ENCODE assay signal across 13 cellular contexts in the genomic region with DNA sequence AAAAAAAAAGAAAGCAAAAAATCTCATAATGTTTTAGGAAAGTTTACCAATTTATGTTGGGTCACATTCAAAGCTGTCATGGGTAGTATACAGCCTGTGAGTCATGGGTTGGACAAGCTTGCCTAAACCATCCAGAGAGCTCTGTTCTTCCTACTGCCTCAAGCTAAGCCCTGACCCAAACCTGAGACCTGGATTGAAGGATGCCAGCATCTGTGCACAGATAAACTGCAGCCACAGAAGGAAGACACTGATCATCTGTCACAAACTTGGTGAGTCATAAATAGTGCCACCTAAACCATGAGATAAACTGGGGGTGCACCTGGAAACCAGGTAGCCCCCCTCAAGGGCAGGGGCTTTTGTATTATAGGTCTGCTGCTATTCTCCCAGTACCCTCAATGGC. TPM values are rescaled to one million over a fixed set of nuclear protein-coding genes. Genes with fewer than 3 reads are reported as not detected.
DNase-seq lines count a peak whose midpoint lies in the region; ATAC-seq and TF ChIP-seq lines count a peak whose summit lies in the region.
"Had no signal": no experiment of that assay in that cellular context is flagged by ENCODE, and none has a peak within 500 bp of the region (broad histone marks: within the 10 kb centered on the region; RNA-seq: fewer than 3 reads in every experiment).

No MANE protein-coding gene starts in this region.

- H3K27me3 ChIP-seq in left lung (no peaks in the 10 kb centered on the region), smooth muscle cell (ENCODE audit: low read depth) (no peaks in the 10 kb centered on the region)
- H3K27me3 ChIP-seq: SJCRH30, vagina had no signal

- no peaks in the 10 kb centered on the region for H4K20me1 ChIP-seq in smooth muscle cell (ENCODE audit: low read depth)

- H3K9ac ChIP-seq in smooth muscle cell (ENCODE audit: low read depth), result no peak overlapping the region

- H3K4me1 Mint-ChIP-seq in CD14-positive monocyte (peaks cover 51% of the 10 kb centered on the region), HFFc6 (ENCODE audit: low read depth) (peaks cover 40% of the 10 kb centered on the region), chondrocyte (ENCODE audit: low read depth) (peaks cover 29% of the 10 kb centered on the region)
- H3K4me1 Mint-ChIP-seq in activated T-helper 1 cell treated with anti-CD3 and anti-CD28 coated beads, Interleukin-12 subunit alpha, Interleukin-12 subunit beta, Interleukin-2, Interleukin-4 antibody, amounts not matched to agents 30 ng/mL and 10 ng/mL and 1 ng/mL, durations not matched to agents 14 hours and 24 hours and 36 hours (ENCODE audit: low read depth), result peaks cover 88% of the 10 kb centered on the region

- H3K27ac ChIP-seq in left lung, result no peak overlapping the region
- H3K27ac ChIP-seq in smooth muscle cell (ENCODE audit: low read depth), result no peak overlapping the region
- H3K27ac ChIP-seq: SJCRH30 had no signal

- H3K79me2 ChIP-seq in smooth muscle cell (ENCODE audit: low read depth), result no peaks in the 10 kb centered on the region

- H3F3A ChIP-seq in smooth muscle cell (ENCODE audit: low read depth), result peaks cover 3% of the 10 kb centered on the region

- H3K27me3 Mint-ChIP-seq in CD14-positive monocyte (ENCODE audit: low read depth in 3 of 3) (peaks cover 11 to 16% (median 14%) of the 10 kb centered on the region in 3 donors), HFFc6 (ENCODE audit: insufficient read depth) (no peaks in the 10 kb centered on the region), chondrocyte (ENCODE audit: low read depth) (no peaks in the 10 kb centered on the region)
- H3K27me3 Mint-ChIP-seq in activated T-helper 1 cell treated with anti-CD3 and anti-CD28 coated beads, Interleukin-12 subunit alpha, Interleukin-12 subunit beta, Interleukin-2, Interleukin-4 antibody, amounts not matched to agents 30 ng/mL and 10 ng/mL and 1 ng/mL, durations not matched to agents 14 hours and 24 hours and 36 hours (ENCODE audit: insufficient read depth), result no peaks in the 10 kb centered on the region
- H3K27me3 Mint-ChIP-seq: naive B cell had no signal

- intact Hi-C loops in CD14-positive monocyte (cut with micrococcal nuclease) (loop anchor here in 1 of 2 donors (5.0 kb wide), 1 partner anchor 37 kb away; no protein-coding TSS in a partner anchor), left lung (cut with DNase I) (no loop called here)
- intact Hi-C loops in activated T-helper 1 cell treated with anti-CD3 and anti-CD28 coated beads, Interleukin-12 subunit alpha, Interleukin-12 subunit beta, Interleukin-2, Interleukin-4 antibody, amounts not matched to agents 30 ng/mL and 10 ng/mL and 1 ng/mL, durations not matched to agents 14 hours and 24 hours and 36 hours (cut with micrococcal nuclease), result loop anchor here (5.0 to 10.0 kb wide), 4 partner anchors 190 to 817 kb away; a partner anchor contains a TSS

- TF ChIP-seq CTCF in CD14-positive monocyte (IDR thresholded peaks at IDR 0.05) (no peak), HFFc6 (IDR thresholded peaks at IDR 0.05) (no peak), left lung (IDR thresholded peaks at IDR 0.05) (no peak), chondrocyte (IDR thresholded peaks at IDR 0.05) (no peak), smooth muscle cell (IDR thresholded peaks at IDR 0.05; ENCODE audit: borderline replicate concordance, insufficient read depth, poor library complexity, severe bottlenecking) (no peak)

- peak; percentile 31 for ATAC-seq in left lung

- no peak overlapping the region for H2AFZ ChIP-seq in smooth muscle cell (ENCODE audit: low read depth)

- H3K4me1 ChIP-seq in left lung (peaks cover 0 to 32% of the 10 kb centered on the region in 2 donors), smooth muscle cell (ENCODE audit: low read depth) (peaks cover 4% of the 10 kb centered on the region)

- H3K4me3 Mint-ChIP-seq in CD14-positive monocyte, result no peak overlapping the region
- H3K4me3 Mint-ChIP-seq in HFFc6, result no peak overlapping the region
- peak overlapping the region; percentile 71 for H3K4me3 Mint-ChIP-seq in activated T-helper 1 cell treated with anti-CD3 and anti-CD28 coated beads, Interleukin-12 subunit alpha, Interleukin-12 subunit beta, Interleukin-2, Interleukin-4 antibody, amounts not matched to agents 30 ng/mL and 10 ng/mL and 1 ng/mL, durations not matched to agents 14 hours and 24 hours and 36 hours
- no peak overlapping the region for H3K4me3 Mint-ChIP-seq in chondrocyte (ENCODE audit: unreplicated experiment)

- H3K4me3 ChIP-seq in left lung, result no peak overlapping the region
- H3K4me3 ChIP-seq in smooth muscle cell, result no peak overlapping the region
- H3K4me3 ChIP-seq: SJCRH30, vagina had no signal

- H3K4me2 ChIP-seq in smooth muscle cell, result no peak overlapping the region

- no peaks in the 10 kb centered on the region for H3K9me3 ChIP-seq in left lung
- H3K9me3 ChIP-seq in smooth muscle cell (replicated peaks; ENCODE audit: low read depth), result no peaks in the 10 kb centered on the region
- H3K9me3 ChIP-seq: vagina had no signal

- H3K9me3 Mint-ChIP-seq in CD14-positive monocyte (peaks cover 1 to 6% (median 2%) of the 10 kb centered on the region in 7 donors), HFFc6 (no peaks in the 10 kb centered on the region), chondrocyte (ENCODE audit: low read depth) (no peaks in the 10 kb centered on the region)
- H3K9me3 Mint-ChIP-seq in activated T-helper 1 cell treated with anti-CD3 and anti-CD28 coated beads, Interleukin-12 subunit alpha, Interleukin-12 subunit beta, Interleukin-2, Interleukin-4 antibody, amounts not matched to agents 30 ng/mL and 10 ng/mL and 1 ng/mL, durations not matched to agents 14 hours and 24 hours and 36 hours, result no peaks in the 10 kb centered on the region

- H3K36me3 Mint-ChIP-seq in CD14-positive monocyte (peaks cover 0 to 10% of the 10 kb centered on the region in 2 donors), HFFc6 (ENCODE audit: low read depth) (no peaks in the 10 kb centered on the region), chondrocyte (ENCODE audit: low read depth) (peaks cover 2% of the 10 kb centered on the region)
- peaks cover 36% of the 10 kb centered on the region for H3K36me3 Mint-ChIP-seq in activated T-helper 1 cell treated with anti-CD3 and anti-CD28 coated beads, Interleukin-12 subunit alpha, Interleukin-12 subunit beta, Interleukin-2, Interleukin-4 antibody, amounts not matched to agents 30 ng/mL and 10 ng/mL and 1 ng/mL, durations not matched to agents 14 hours and 24 hours and 36 hours (ENCODE audit: low read depth)
- H3K36me3 Mint-ChIP-seq: naive B cell had no signal

- peak overlapping the region in 5 of 7 donors; percentile 8 to 73 (median 63) for H3K27ac Mint-ChIP-seq in CD14-positive monocyte
- H3K27ac Mint-ChIP-seq in HFFc6, result peak overlapping the region; percentile 97
- H3K27ac Mint-ChIP-seq in activated T-helper 1 cell treated with anti-CD3 and anti-CD28 coated beads, Interleukin-12 subunit alpha, Interleukin-12 subunit beta, Interleukin-2, Interleukin-4 antibody, amounts not matched to agents 30 ng/mL and 10 ng/mL and 1 ng/mL, durations not matched to agents 14 hours and 24 hours and 36 hours, result peak overlapping the region; percentile 100
- no peak overlapping the region for H3K27ac Mint-ChIP-seq in chondrocyte (ENCODE audit: unreplicated experiment)

- DNase-seq in CD14-positive monocyte (ENCODE audit: low spot score) (no peak), HFFc6 (peak; percentile 51), left lung (no peak), amygdala (lab: John Stamatoyannopoulos, UW) (no peak), chondrocyte (ENCODE audit: low spot score) (no peak), smooth muscle cell (lab: John Stamatoyannopoulos, UW; ENCODE audit: unreplicated experiment) (no peak), NCI-H446 treated with DMSO at 0.1 percent for 48 hours (lab: John Stamatoyannopoulos, UW) (no peak)
- no peak for DNase-seq in activated T-helper 1 cell treated with anti-CD3 and anti-CD28 coated beads, Interleukin-12 subunit alpha, Interleukin-12 subunit beta, Interleukin-2, Interleukin-4 antibody, amounts not matched to agents 30 ng/mL and 10 ng/mL and 1 ng/mL, durations not matched to agents 14 hours and 24 hours and 36 hours (ENCODE audit: low spot score)
- DNase-seq: activated CD4-positive, alpha-beta T cell treated with anti-CD3 and anti-CD28 coated beads for 4 hours; Kasumi-1; naive B cell; SJCRH30 had no signal

- H3K36me3 ChIP-seq in left lung (no peaks in the 10 kb centered on the region), smooth muscle cell (ENCODE audit: low read depth) (no peaks in the 10 kb centered on the region)
- H3K36me3 ChIP-seq: SJCRH30, vagina had no signal

RNA-seq across cellular contexts. Expression of a gene that starts 31.0 kb away (rescaled TPM):
- polyA plus RNA-seq in CD14-positive monocyte (not detected), smooth muscle cell (not detected in 2 replicates)
- under 1 TPM in 1 of 6 experiments, not detected in 5; 0.21 TPM for total RNA-seq in HFFc6 (2021; fragmentation: NEBNext Ultra II Directional; extraction: Animal tissue kit (Norgen Biotek cat#: 25700))
- total RNA-seq in activated T-helper 1 cell treated with anti-CD3 and anti-CD28 coated beads, Interleukin-12 subunit alpha, Interleukin-12 subunit beta, Interleukin-2, Interleukin-4 antibody, amounts not matched to agents 30 ng/mL and 10 ng/mL and 1 ng/mL, durations not matched to agents 14 hours and 24 hours and 36 hours, result 1,648 and 1,678 TPM in 2 replicates
- total RNA-seq in left lung (1 to 10 TPM; 4.6 to 5.1 TPM), chondrocyte (not detected in 3 replicates), smooth muscle cell (not detected in 2 replicates)
- total RNA-seq: SJCRH30, vagina had no signal

RNA-seq across cellular contexts. Expression of a gene that starts 44.1 kb away (rescaled TPM):
- not detected for polyA plus RNA-seq in CD14-positive monocyte
- not detected for total RNA-seq in HFFc6 (2021; fragmentation: NEBNext Ultra II Directional; extraction: Animal tissue kit (Norgen Biotek cat#: 25700))
- 94.6 and 98.5 TPM in 2 replicates for total RNA-seq in activated T-helper 1 cell treated with anti-CD3 and anti-CD28 coated beads, Interleukin-12 subunit alpha, Interleukin-12 subunit beta, Interleukin-2, Interleukin-4 antibody, amounts not matched to agents 30 ng/mL and 10 ng/mL and 1 ng/mL, durations not matched to agents 14 hours and 24 hours and 36 hours
- total RNA-seq in left lung, result not detected
- not detected in 3 replicates for total RNA-seq in chondrocyte
- not detected in 2 replicates for total RNA-seq in smooth muscle cell
- polyA plus RNA-seq in smooth muscle cell, result not detected in 2 replicates
- total RNA-seq: SJCRH30, vagina had no signal

Comparison
In these comparisons a context has a peak if more than half of its experiments do, and no peak if none do; other contexts are left out.
1. RNA of a gene that starts 31.0 kb away (total RNA-seq): 1,648 to 1,678 TPM in activated T-helper 1 cell treated with anti-CD3 and anti-CD28 coated beads, Interleukin-12 subunit alpha, Interleukin-12 subunit beta, Interleukin-2, Interleukin-4 antibody, amounts not matched to agents 30 ng/mL and 10 ng/mL and 1 ng/mL, durations not matched to agents 14 hours and 24 hours and 36 hours; 4.6 to 5.1 TPM in left lung, 0.21 TPM in HFFc6, not detected in chondrocyte and not detected in smooth muscle cell; every median in the first group is over 100 times any median in the second.
2. RNA of a gene that starts 44.1 kb away (total RNA-seq): 94.6 to 98.5 TPM in activated T-helper 1 cell treated with anti-CD3 and anti-CD28 coated beads, Interleukin-12 subunit alpha, Interleukin-12 subunit beta, Interleukin-2, Interleukin-4 antibody, amounts not matched to agents 30 ng/mL and 10 ng/mL and 1 ng/mL, durations not matched to agents 14 hours and 24 hours and 36 hours; not detected in HFFc6, not detected in left lung, not detected in chondrocyte and not detected in smooth muscle cell; every median in the first group is over 10 times any median in the second.